ENCODE assay signal across 8 cellular contexts in genomic region chr3:18422972-18423371, GRCh38. TPM values are rescaled to one million over a fixed set of nuclear protein-coding genes. Genes with fewer than 3 reads are reported as not detected.
DNase-seq lines count a peak whose midpoint lies in the region; ATAC-seq and TF ChIP-seq lines count a peak whose summit lies in the region.

No MANE protein-coding gene starts in this region.

- H3K27ac ChIP-seq in heart right ventricle (peak overlapping the region in 9 of 10 donors; percentile 89 to 96 (median 93)), mucosa of rectum (ENCODE audit: low read depth in 2 of 2, low read length in 2 of 2) (peak overlapping the region in 1 of 2 donors; percentile 23), vagina (peak overlapping the region; percentile 80)

- H3K36me3 ChIP-seq in heart right ventricle (peaks cover 0 to 27% (median 0%) of the 10 kb centered on the region in 9 donors), mucosa of rectum (ENCODE audit: control insufficient read depth in 2 of 2, insufficient read depth in 2 of 2, low read length in 2 of 2) (peaks cover 0 to under 1% of the 10 kb centered on the region in 2 donors), vagina (peaks cover 0 to 7% of the 10 kb centered on the region in 2 donors)

- H3K4me1 Mint-ChIP-seq in brain = peaks cover 67% of the 10 kb centered on the region

- H3K9ac ChIP-seq in mucosa of rectum (ENCODE audit: low read depth in 1 of 2, low read length in 2 of 2) = peak overlapping the region; percentile 81 to 88

- peak overlapping the region; percentile 91 to 97 (median 92) for H3K4me3 Mint-ChIP-seq in brain

- H3K27me3 Mint-ChIP-seq in brain = peaks cover 26% of the 10 kb centered on the region

- H3K4me3 ChIP-seq in heart right ventricle (peak overlapping the region in 9 of 10 donors; percentile 50 to 87 (median 83)), mucosa of rectum (ENCODE audit: low read length in 2 of 2) (peak overlapping the region; percentile 80 to 96), vagina (peak overlapping the region; percentile 78 to 92)

- H3K27me3 ChIP-seq in heart right ventricle (no peaks in the 10 kb centered on the region), mucosa of rectum (ENCODE audit: control insufficient read depth in 2 of 2, insufficient read depth in 2 of 2, low read length in 2 of 2) (no peaks in the 10 kb centered on the region), vagina (no peaks in the 10 kb centered on the region)

- intact Hi-C loops in heart right ventricle (cut with DNase I) (no loop called here), cardiac septum (cut with DNase I) (no loop called here), vagina (cut with DNase I) (no loop called here)

- H3K9me3 Mint-ChIP-seq in brain = no peaks in the 10 kb centered on the region

- H3K9me3 ChIP-seq in heart right ventricle (no peaks in the 10 kb centered on the region), mucosa of rectum (ENCODE audit: control insufficient read depth in 2 of 2, low read length in 2 of 2) (no peaks in the 10 kb centered on the region), vagina (no peaks in the 10 kb centered on the region)

- DNase-seq in heart right ventricle = no peak
- DNase-seq in cardiac septum (ENCODE audit: low spot score) = no peak
- DNase-seq in vagina (ENCODE audit: extremely low spot score in 2 of 2) = no peak
- DNase-seq in NCI-H345 (lab: John Stamatoyannopoulos, UW) = no peak
- DNase-seq in anterior cingulate cortex (lab: John Stamatoyannopoulos, UW) = no peak
- no peak for DNase-seq in HT-29 (ENCODE audit: low spot score)

- TF ChIP-seq POLR2A in vagina (IDR thresholded peaks at IDR 0.05) = no peak

- TF ChIP-seq CTCF in heart right ventricle (IDR thresholded peaks at IDR 0.05) = no peak
- TF ChIP-seq CTCF in brain (conservative IDR thresholded peaks at IDR 0.05) = no peak
- no peak for TF ChIP-seq CTCF in vagina (IDR thresholded peaks at IDR 0.05)

- ATAC-seq in heart right ventricle = no peak

- H3K4me1 ChIP-seq in heart right ventricle (peaks cover 0 to 54% (median 14%) of the 10 kb centered on the region in 9 donors), mucosa of rectum (ENCODE audit: control insufficient read depth in 2 of 2, insufficient read depth in 2 of 2, low read length in 2 of 2) (peaks cover 6 to 24% of the 10 kb centered on the region in 2 donors), vagina (peaks cover 34% of the 10 kb centered on the region)

- peak overlapping the region in 4 of 5 experiments; percentile 86 to 93 (median 90) for H3K27ac Mint-ChIP-seq in brain

- WGBS in heart right ventricle, 2 donors = 25 to 26% methylated on average over 5 of the region's 5 CpGs

- peaks cover 12% of the 10 kb centered on the region for H3K36me3 Mint-ChIP-seq in brain

RNA-seq across cellular contexts. Expression of gene SATB1, which starts 2.2 kb away (rescaled TPM):
- total RNA-seq in heart right ventricle = 10 to 100 TPM; 34.2 to 73.7 (median 52.0) TPM
- 10 to 100 TPM in 1 of 2 donors, 1 to 10 TPM in 1; 8.8 to 18.9 TPM for polyA plus RNA-seq in heart right ventricle
- 56.9 TPM for total RNA-seq in cardiac septum
- 24.1 TPM for polyA plus RNA-seq in brain (ENCODE audit: insufficient read depth, low read depth, low replicate concordance)
- total RNA-seq in vagina = 51.3 TPM
- 12.6 and 15.1 TPM in 2 replicates for total RNA-seq in HT-29 (2014; rRNA removed; shearing (Covaris generic))
